In the genomic region with DNA sequence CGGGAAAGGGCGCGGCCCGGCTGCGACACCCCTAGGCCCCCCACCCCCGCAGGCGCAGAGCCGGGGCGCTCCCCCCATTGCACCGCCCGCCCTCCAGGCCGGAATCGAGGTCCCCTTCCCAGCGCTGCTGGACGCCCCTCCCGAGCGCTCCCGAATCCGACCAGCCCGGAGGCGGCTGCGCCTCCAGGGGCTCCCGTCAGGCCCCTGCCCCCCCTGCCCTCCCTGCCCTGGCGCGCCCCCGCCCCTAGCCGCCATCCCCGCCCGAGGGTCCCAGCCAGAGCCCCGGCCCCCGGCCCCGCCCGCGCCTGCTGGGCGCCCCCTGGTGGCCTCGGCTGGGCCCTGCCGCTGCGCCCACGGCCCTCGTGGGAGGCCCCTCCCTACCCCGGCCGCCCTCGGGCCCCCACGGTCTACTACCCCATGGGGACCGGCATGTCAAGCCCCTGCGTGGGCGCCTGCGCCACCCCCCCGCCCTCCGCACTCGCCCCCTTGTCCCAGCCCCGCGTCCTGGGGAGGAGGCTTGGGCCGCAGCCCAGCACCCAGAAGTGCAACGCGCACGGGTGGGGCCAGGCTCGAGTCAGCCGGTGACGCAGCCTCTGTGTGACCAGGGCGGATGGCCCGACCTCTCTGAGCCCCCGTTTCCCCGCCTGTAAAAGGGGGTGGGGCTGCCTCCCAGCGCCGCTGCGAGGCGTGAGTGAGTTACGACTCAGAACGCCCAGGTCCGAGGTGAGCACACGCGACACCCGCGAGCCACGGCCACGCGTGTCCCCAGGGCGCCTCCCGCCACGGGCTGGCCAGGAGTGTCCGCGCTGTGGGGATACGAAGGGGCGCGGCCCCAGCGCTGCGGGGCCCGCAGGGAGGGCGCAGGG, we compare ENCODE assay signal across 8 cellular contexts.
DNase-seq lines count a peak whose midpoint lies in the region; ATAC-seq and TF ChIP-seq lines count a peak whose summit lies in the region.

No MANE protein-coding gene starts in this region.

- TF ChIP-seq CTCF in HEK293 (tag by site-specific recombination; IDR thresholded peaks at IDR 0.05) (peak; percentile 44), SK-N-SH (IDR thresholded peaks at IDR 0.05) (peak; percentile 58), upper lobe of right lung (IDR thresholded peaks at IDR 0.05) (peak; percentile 64)

- intact Hi-C loops in upper lobe of right lung (cut with DNase I) = no loop called here

- H2AFZ ChIP-seq in SK-N-SH (ENCODE audit: low read depth) = peak overlapping the region; percentile 84

- H3K9me2 ChIP-seq in SK-N-SH = no peaks in the 10 kb centered on the region

- no peaks in the 10 kb centered on the region for H3K79me2 ChIP-seq in SK-N-SH (ENCODE audit: insufficient read depth)

- H3K27ac ChIP-seq in HEK293 (ENCODE audit: extremely low read depth, low read depth, low read length) (no peak overlapping the region), SK-N-SH (ENCODE audit: low read depth in 2 of 2, low read length in 1 of 2) (peak overlapping the region in 1 of 2 experiments; percentile 22; a peak in 1 of 4 replicates), upper lobe of right lung (peak overlapping the region; percentile 87)

- H3K27me3 ChIP-seq in SK-N-SH (ENCODE audit: insufficient read depth) (no peaks in the 10 kb centered on the region), upper lobe of right lung (no peaks in the 10 kb centered on the region)

- CTCF ChIA-PET in HEK293 (lab: Yijun Ruan, JAX) = interaction anchor here (1.2 kb wide), 1 partner anchor 224 kb away, joined by 3 read pairs; no protein-coding TSS in a partner anchor
- CTCF ChIA-PET in SK-N-SH (lab: Yijun Ruan, JAX) = interaction anchor here (0.8 to 1.4 kb wide), 6 partner anchors 12 to 224 kb away, joined by 3 to 4 read pairs (median 4); no protein-coding TSS in a partner anchor

- TF ChIP-seq RAD21 in SK-N-SH (IDR thresholded peaks at IDR 0.05; ENCODE audit: low read length) = no peak

- no peaks in the 10 kb centered on the region for H3K4me1 ChIP-seq in HEK293 (ENCODE audit: control insufficient read depth, insufficient read depth, low read length)
- peaks cover 0 to 11% of the 10 kb centered on the region in 2 experiments; a peak in 1 of 4 replicates for H3K4me1 ChIP-seq in SK-N-SH (ENCODE audit: control insufficient read depth in 1 of 2, insufficient read depth in 2 of 2, low read depth in 1 of 2, low read length in 1 of 2)
- no peaks in the 10 kb centered on the region for H3K4me1 ChIP-seq in upper lobe of right lung

- DNase-seq in AG20443 (ENCODE audit: low spot score) = peak; percentile 92
- peak; percentile 91 for DNase-seq in SK-N-SH
- DNase-seq in activated naive CD4-positive, alpha-beta T cell treated with Interleukin-2 at 50 U/mL for 16 hours = peak; percentile 82
- DNase-seq in glomerular visceral epithelial cell (ENCODE audit: extremely low spot score) = peak; percentile 39
- DNase-seq in pons (ENCODE audit: low spot score) = peak; percentile 30
- DNase-seq in upper lobe of right lung = peak; percentile 93
- DNase-seq in NCI-H510A treated with DMSO at 0.1 percent for 48 hours (lab: John Stamatoyannopoulos, UW) = no peak

- POLR2A ChIA-PET in HEK293 (lab: Yijun Ruan, JAX) = interaction anchor here (0.8 kb wide), 1 partner anchor 130 kb away, joined by 3 read pairs; no protein-coding TSS in a partner anchor
- POLR2A ChIA-PET in SK-N-SH (lab: Yijun Ruan, JAX) = no interaction called here

- H3K9ac ChIP-seq in SK-N-SH = peak overlapping the region; percentile 63

- 0% methylated on average over 13 of the region's 90 CpGs for WGBS in SK-N-SH (ENCODE audit: low lambda C conversion rate)

- no peak for TF ChIP-seq EP300 in SK-N-SH (IDR thresholded peaks at IDR 0.05; ENCODE audit: borderline replicate concordance in 1 of 2, low read depth in 1 of 2, low read length in 1 of 2)

- H3K36me3 ChIP-seq in HEK293 (ENCODE audit: control insufficient read depth in 2 of 2, insufficient read depth in 1 of 2, low read length in 2 of 2) (no peaks in the 10 kb centered on the region), SK-N-SH (replicated peaks in 1 of 2; ENCODE audit: control insufficient read depth in 1 of 2, insufficient read depth in 2 of 2, low read length in 1 of 2) (no peaks in the 10 kb centered on the region), upper lobe of right lung (no peaks in the 10 kb centered on the region)

- peaks cover 16% of the 10 kb centered on the region for H3F3A ChIP-seq in SK-N-SH (replicated peaks; ENCODE audit: insufficient read depth)

- H3K9me3 ChIP-seq in HEK293 (ENCODE audit: control insufficient read depth, insufficient read depth, low read depth, low read length) (no peaks in the 10 kb centered on the region), SK-N-SH (no peaks in the 10 kb centered on the region), upper lobe of right lung (no peaks in the 10 kb centered on the region)

- peak; percentile 69 for ATAC-seq in upper lobe of right lung

- peak overlapping the region; percentile 97 for H3K4me2 ChIP-seq in SK-N-SH

- H3K4me3 ChIP-seq in HEK293 (ENCODE audit: low read depth, low read length) = peak overlapping the region; percentile 30
- H3K4me3 ChIP-seq in SK-N-SH (ENCODE audit: low read depth in 2 of 2, low read length in 1 of 2) = peak overlapping the region; percentile 41 to 70
- H3K4me3 ChIP-seq in upper lobe of right lung = peak overlapping the region; percentile 77

- H4K20me1 ChIP-seq in SK-N-SH (ENCODE audit: insufficient read depth) = no peaks in the 10 kb centered on the region

TF ChIP-seq in HEK293, 187 proteins besides CTCF, POLR2A, EP300 and RAD21 (continues in another document):
- TF ChIP-seq, protein P1, sequence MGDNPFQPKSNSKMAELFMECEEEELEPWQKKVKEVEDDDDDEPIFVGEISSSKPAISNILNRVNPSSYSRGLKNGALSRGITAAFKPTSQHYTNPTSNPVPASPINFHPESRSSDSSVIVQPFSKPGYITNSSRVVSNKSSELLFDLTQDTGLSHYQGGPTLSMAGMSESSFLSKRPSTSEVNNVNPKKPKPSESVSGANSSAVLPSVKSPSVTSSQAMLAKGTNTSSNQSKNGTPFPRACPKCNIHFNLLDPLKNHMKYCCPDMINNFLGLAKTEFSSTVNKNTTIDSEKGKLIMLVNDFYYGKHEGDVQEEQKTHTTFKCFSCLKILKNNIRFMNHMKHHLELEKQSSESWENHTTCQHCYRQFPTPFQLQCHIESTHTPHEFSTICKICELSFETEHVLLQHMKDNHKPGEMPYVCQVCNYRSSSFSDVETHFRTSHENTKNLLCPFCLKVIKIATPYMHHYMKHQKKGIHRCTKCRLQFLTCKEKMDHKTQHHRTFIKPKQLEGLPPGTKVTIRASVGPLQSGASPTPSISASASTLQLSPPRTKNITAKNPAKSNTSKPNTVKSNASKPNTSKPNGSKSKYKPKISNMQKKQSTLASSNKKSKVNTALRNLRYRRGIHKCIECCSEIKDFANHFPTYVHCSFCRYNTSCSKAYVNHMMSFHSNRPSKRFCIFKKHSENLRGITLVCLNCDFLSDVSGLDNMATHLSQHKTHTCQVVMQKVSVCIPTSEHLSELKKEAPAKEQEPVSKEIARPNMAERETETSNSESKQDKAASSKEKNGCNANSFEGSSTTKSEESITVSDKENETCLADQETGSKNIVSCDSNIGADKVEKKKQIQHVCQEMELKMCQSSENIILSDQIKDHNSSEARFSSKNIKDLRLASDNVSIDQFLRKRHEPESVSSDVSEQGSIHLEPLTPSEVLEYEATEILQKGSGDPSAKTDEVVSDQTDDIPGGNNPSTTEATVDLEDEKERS (tag by site-specific recombination; IDR thresholded peaks at IDR 0.05) = no peak
- peak; percentile 76 for TF ChIP-seq GLIS1 (tag by site-specific recombination; IDR thresholded peaks at IDR 0.05)
- TF ChIP-seq ZSCAN30 (tag by site-specific recombination; IDR thresholded peaks at IDR 0.05) = no peak

TF ChIP-seq in SK-N-SH, 30 proteins besides CTCF, POLR2A, EP300 and RAD21:
- no peak for TF ChIP-seq TAF1 (IDR thresholded peaks at IDR 0.05; ENCODE audit: borderline replicate concordance, low read depth, low read length)
- TF ChIP-seq, protein P2, sequence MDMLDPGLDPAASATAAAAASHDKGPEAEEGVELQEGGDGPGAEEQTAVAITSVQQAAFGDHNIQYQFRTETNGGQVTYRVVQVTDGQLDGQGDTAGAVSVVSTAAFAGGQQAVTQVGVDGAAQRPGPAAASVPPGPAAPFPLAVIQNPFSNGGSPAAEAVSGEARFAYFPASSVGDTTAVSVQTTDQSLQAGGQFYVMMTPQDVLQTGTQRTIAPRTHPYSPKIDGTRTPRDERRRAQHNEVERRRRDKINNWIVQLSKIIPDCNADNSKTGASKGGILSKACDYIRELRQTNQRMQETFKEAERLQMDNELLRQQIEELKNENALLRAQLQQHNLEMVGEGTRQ (IDR thresholded peaks at IDR 0.05; ENCODE audit: borderline replicate concordance, low read depth, low read length) = no peak
- no peak; the same call in 1 of the 2 replicates for TF ChIP-seq MAX (IDR thresholded peaks at IDR 0.05; ENCODE audit: low read depth)
